Comparison of ENCODE assay signal across 1 cellular context in the genomic region with DNA sequence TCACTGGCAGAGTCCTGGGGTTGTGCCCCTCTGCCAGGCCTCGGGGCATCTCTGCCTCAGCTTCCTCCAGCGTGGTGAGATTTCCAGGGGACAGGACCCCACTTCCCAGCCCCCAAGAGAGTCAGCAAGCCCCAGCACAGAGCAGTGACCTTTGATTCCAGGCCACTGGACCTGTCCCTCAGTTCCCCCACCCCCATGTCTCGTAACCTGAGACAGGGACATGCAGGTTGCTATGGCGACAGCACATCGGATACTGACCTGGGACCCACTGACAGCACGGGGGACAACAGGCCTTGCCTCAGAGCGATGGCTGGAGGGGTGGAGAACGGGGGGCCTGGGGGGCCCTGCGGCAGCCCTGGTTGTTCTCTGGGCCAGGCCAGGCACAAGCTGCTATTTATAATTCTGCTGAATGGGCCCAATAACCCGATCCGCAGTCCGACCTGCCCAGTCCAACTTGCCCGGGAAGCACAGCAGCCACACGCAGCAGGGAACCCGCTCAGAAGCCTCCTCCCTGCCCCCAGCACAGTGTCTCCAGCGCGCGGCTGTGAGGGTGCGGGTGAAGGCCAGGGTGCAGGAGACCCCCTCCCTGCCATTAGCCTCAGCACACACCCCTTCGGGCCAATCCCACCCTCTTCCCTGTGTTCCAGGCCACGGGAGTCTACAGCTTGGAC.
TF ChIP-seq lines count a peak whose summit lies in the region.

No MANE protein-coding gene starts in this region.

TF ChIP-seq in HepG2, 621 proteins besides CTCF, POLR2A, EP300 and RAD21 (continued from another document and continues in another):
- TF ChIP-seq, protein P1, sequence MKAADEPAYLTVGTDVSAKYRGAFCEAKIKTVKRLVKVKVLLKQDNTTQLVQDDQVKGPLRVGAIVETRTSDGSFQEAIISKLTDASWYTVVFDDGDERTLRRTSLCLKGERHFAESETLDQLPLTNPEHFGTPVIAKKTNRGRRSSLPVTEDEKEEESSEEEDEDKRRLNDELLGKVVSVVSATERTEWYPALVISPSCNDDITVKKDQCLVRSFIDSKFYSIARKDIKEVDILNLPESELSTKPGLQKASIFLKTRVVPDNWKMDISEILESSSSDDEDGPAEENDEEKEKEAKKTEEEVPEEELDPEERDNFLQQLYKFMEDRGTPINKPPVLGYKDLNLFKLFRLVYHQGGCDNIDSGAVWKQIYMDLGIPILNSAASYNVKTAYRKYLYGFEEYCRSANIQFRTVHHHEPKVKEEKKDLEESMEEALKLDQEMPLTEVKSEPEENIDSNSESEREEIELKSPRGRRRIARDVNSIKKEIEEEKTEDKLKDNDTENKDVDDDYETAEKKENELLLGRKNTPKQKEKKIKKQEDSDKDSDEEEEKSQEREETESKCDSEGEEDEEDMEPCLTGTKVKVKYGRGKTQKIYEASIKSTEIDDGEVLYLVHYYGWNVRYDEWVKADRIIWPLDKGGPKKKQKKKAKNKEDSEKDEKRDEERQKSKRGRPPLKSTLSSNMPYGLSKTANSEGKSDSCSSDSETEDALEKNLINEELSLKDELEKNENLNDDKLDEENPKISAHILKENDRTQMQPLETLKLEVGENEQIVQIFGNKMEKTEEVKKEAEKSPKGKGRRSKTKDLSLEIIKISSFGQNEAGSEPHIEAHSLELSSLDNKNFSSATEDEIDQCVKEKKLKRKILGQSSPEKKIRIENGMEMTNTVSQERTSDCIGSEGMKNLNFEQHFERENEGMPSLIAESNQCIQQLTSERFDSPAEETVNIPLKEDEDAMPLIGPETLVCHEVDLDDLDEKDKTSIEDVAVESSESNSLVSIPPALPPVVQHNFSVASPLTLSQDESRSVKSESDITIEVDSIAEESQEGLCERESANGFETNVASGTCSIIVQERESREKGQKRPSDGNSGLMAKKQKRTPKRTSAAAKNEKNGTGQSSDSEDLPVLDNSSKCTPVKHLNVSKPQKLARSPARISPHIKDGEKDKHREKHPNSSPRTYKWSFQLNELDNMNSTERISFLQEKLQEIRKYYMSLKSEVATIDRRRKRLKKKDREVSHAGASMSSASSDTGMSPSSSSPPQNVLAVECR (CRISPR knock-in tag; IDR thresholded peaks at IDR 0.05; ENCODE audit: borderline replicate concordance), result peak; percentile 68
- TF ChIP-seq DNMT1 (CRISPR knock-in tag; IDR thresholded peaks at IDR 0.05), result 0 out of 2 replicates have a peak, but pooled peaks have one; percentile 53
- TF ChIP-seq, protein P2, sequence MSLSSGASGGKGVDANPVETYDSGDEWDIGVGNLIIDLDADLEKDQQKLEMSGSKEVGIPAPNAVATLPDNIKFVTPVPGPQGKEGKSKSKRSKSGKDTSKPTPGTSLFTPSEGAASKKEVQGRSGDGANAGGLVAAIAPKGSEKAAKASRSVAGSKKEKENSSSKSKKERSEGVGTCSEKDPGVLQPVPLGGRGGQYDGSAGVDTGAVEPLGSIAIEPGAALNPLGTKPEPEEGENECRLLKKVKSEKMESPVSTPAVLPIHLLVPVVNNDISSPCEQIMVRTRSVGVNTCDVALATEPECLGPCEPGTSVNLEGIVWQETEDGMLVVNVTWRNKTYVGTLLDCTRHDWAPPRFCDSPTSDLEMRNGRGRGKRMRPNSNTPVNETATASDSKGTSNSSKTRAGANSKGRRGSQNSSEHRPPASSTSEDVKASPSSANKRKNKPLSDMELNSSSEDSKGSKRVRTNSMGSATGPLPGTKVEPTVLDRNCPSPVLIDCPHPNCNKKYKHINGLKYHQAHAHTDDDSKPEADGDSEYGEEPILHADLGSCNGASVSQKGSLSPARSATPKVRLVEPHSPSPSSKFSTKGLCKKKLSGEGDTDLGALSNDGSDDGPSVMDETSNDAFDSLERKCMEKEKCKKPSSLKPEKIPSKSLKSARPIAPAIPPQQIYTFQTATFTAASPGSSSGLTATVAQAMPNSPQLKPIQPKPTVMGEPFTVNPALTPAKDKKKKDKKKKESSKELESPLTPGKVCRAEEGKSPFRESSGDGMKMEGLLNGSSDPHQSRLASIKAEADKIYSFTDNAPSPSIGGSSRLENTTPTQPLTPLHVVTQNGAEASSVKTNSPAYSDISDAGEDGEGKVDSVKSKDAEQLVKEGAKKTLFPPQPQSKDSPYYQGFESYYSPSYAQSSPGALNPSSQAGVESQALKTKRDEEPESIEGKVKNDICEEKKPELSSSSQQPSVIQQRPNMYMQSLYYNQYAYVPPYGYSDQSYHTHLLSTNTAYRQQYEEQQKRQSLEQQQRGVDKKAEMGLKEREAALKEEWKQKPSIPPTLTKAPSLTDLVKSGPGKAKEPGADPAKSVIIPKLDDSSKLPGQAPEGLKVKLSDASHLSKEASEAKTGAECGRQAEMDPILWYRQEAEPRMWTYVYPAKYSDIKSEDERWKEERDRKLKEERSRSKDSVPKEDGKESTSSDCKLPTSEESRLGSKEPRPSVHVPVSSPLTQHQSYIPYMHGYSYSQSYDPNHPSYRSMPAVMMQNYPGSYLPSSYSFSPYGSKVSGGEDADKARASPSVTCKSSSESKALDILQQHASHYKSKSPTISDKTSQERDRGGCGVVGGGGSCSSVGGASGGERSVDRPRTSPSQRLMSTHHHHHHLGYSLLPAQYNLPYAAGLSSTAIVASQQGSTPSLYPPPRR (CRISPR knock-in tag; IDR thresholded peaks at IDR 0.05; ENCODE audit: borderline replicate concordance), result peak; percentile 45; the same call in 1 of the 2 replicates
- TF ChIP-seq WIZ (CRISPR knock-in tag; IDR thresholded peaks at IDR 0.05), result no peak
- TF ChIP-seq NR3C1 (CRISPR knock-in tag; IDR thresholded peaks at IDR 0.05), result no peak
- TF ChIP-seq ZSCAN21 (CRISPR knock-in tag; IDR thresholded peaks at IDR 0.05; ENCODE audit: borderline replicate concordance), result no peak
- 0 out of 2 replicates have a peak, but pooled peaks have one; percentile 28 for TF ChIP-seq PITX1 (CRISPR knock-in tag; IDR thresholded peaks at IDR 0.05)
- no peak for TF ChIP-seq FOXK2 (IDR thresholded peaks at IDR 0.05)
- TF ChIP-seq POLR2AphosphoS5 (IDR thresholded peaks at IDR 0.05; ENCODE audit: low read depth, low read length), result no peak
- TF ChIP-seq GPBP1L1 (CRISPR knock-in tag; IDR thresholded peaks at IDR 0.05), result no peak
- TF ChIP-seq ZNF496 (CRISPR knock-in tag; IDR thresholded peaks at IDR 0.05; ENCODE audit: insufficient replicate concordance), result no peak
- TF ChIP-seq ZMYM3 (CRISPR knock-in tag; IDR thresholded peaks at IDR 0.05), result no peak
- TF ChIP-seq ZBTB21 (CRISPR knock-in tag; IDR thresholded peaks at IDR 0.05), result no peak
- no peak for TF ChIP-seq ZNF747 (CRISPR knock-in tag; IDR thresholded peaks at IDR 0.05; ENCODE audit: borderline replicate concordance)
- no peak for TF ChIP-seq ZNF382 (CRISPR knock-in tag; IDR thresholded peaks at IDR 0.05; ENCODE audit: borderline replicate concordance)
- peak; percentile 93 for TF ChIP-seq RFX3 (CRISPR knock-in tag; IDR thresholded peaks at IDR 0.05)
- TF ChIP-seq LCORL (IDR thresholded peaks at IDR 0.05), result no peak
- TF ChIP-seq LCORL (CRISPR knock-in tag; IDR thresholded peaks at IDR 0.05), result 0 out of 2 replicates have a peak, but pooled peaks have one; percentile 16
- TF ChIP-seq, protein P3, sequence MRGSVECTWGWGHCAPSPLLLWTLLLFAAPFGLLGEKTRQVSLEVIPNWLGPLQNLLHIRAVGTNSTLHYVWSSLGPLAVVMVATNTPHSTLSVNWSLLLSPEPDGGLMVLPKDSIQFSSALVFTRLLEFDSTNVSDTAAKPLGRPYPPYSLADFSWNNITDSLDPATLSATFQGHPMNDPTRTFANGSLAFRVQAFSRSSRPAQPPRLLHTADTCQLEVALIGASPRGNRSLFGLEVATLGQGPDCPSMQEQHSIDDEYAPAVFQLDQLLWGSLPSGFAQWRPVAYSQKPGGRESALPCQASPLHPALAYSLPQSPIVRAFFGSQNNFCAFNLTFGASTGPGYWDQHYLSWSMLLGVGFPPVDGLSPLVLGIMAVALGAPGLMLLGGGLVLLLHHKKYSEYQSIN (CRISPR knock-in tag; IDR thresholded peaks at IDR 0.05; ENCODE audit: borderline replicate concordance), result no peak
- TF ChIP-seq, protein P4, sequence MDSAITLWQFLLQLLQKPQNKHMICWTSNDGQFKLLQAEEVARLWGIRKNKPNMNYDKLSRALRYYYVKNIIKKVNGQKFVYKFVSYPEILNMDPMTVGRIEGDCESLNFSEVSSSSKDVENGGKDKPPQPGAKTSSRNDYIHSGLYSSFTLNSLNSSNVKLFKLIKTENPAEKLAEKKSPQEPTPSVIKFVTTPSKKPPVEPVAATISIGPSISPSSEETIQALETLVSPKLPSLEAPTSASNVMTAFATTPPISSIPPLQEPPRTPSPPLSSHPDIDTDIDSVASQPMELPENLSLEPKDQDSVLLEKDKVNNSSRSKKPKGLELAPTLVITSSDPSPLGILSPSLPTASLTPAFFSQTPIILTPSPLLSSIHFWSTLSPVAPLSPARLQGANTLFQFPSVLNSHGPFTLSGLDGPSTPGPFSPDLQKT (CRISPR knock-in tag; IDR thresholded peaks at IDR 0.05; ENCODE audit: borderline replicate concordance), result no peak
- no peak for TF ChIP-seq ZNF550 (CRISPR knock-in tag; IDR thresholded peaks at IDR 0.05; ENCODE audit: borderline replicate concordance)
- peak; percentile 61 for TF ChIP-seq ZFX (CRISPR knock-in tag; IDR thresholded peaks at IDR 0.05; ENCODE audit: low read depth)
- peak; percentile 68; the same call in 1 of the 2 replicates for TF ChIP-seq NCOR1 (IDR thresholded peaks at IDR 0.05; ENCODE audit: borderline replicate concordance, low read length)
- TF ChIP-seq KDM1A (CRISPR knock-in tag; IDR thresholded peaks at IDR 0.05), result peak; percentile 56; the same call in 1 of the 2 replicates
- TF ChIP-seq TRIM24 (CRISPR knock-in tag; IDR thresholded peaks at IDR 0.05), result 0 out of 2 replicates have a peak, but pooled peaks have one; percentile 43
- no peak for TF ChIP-seq THAP8 (CRISPR knock-in tag; IDR thresholded peaks at IDR 0.05; ENCODE audit: borderline replicate concordance)
- TF ChIP-seq KDM5B (CRISPR knock-in tag; IDR thresholded peaks at IDR 0.05; ENCODE audit: borderline replicate concordance), result no peak
- 0 out of 2 replicates have a peak, but pooled peaks have one; percentile 31 for TF ChIP-seq MEIS2 (CRISPR knock-in tag; IDR thresholded peaks at IDR 0.05)
- no peak for TF ChIP-seq ZNF777 (CRISPR knock-in tag; IDR thresholded peaks at IDR 0.05)
- TF ChIP-seq MNT (IDR thresholded peaks at IDR 0.05), result no peak
- TF ChIP-seq ZNF558 (CRISPR knock-in tag; IDR thresholded peaks at IDR 0.05; ENCODE audit: borderline replicate concordance), result no peak
- TF ChIP-seq ZFY (CRISPR knock-in tag; IDR thresholded peaks at IDR 0.05), result no peak
- TF ChIP-seq ZBTB7B (CRISPR knock-in tag; IDR thresholded peaks at IDR 0.05), result peak; percentile 50
- no peak for TF ChIP-seq FOXC1 (CRISPR knock-in tag; IDR thresholded peaks at IDR 0.05; ENCODE audit: borderline replicate concordance)
- no peak for TF ChIP-seq ZFP82 (CRISPR knock-in tag; IDR thresholded peaks at IDR 0.05; ENCODE audit: borderline replicate concordance)
- TF ChIP-seq, protein P5, sequence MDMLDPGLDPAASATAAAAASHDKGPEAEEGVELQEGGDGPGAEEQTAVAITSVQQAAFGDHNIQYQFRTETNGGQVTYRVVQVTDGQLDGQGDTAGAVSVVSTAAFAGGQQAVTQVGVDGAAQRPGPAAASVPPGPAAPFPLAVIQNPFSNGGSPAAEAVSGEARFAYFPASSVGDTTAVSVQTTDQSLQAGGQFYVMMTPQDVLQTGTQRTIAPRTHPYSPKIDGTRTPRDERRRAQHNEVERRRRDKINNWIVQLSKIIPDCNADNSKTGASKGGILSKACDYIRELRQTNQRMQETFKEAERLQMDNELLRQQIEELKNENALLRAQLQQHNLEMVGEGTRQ (IDR thresholded peaks at IDR 0.05; ENCODE audit: low read depth, low read length), result no peak
- TF ChIP-seq, protein P5 (CRISPR knock-in tag; IDR thresholded peaks at IDR 0.05; ENCODE audit: borderline replicate concordance), result no peak
- no peak for TF ChIP-seq ZNF362 (CRISPR knock-in tag; IDR thresholded peaks at IDR 0.05; ENCODE audit: borderline replicate concordance)
- no peak for TF ChIP-seq ZNF383 (CRISPR knock-in tag; IDR thresholded peaks at IDR 0.05; ENCODE audit: borderline replicate concordance)
- TF ChIP-seq CHCHD3 (CRISPR knock-in tag; IDR thresholded peaks at IDR 0.05), result no peak
- TF ChIP-seq EZH2 (conservative IDR thresholded peaks at IDR 0.05; ENCODE audit: low read depth, low read length), result no peak
- TF ChIP-seq RFXAP (CRISPR knock-in tag; IDR thresholded peaks at IDR 0.05; ENCODE audit: borderline replicate concordance), result no peak
